Comparison of ENCODE assay signal across 11 cellular contexts in genomic region chr16:55072976-55073375, GRCh38.
"Had no signal": no experiment of that assay in that cellular context is flagged by ENCODE, and none has a peak within 500 bp of the region (broad histone marks: within the 10 kb centered on the region; RNA-seq: fewer than 3 reads in every experiment).

No MANE protein-coding gene starts in this region.

- H3K27ac Mint-ChIP-seq: GM23338, HFFc6 had no signal

- DNase-seq: GM23248, GOT3, H7, H9, HCEC 1CT, HFFc6 had no signal

- H3K4me1 ChIP-seq: HAP-1 had no signal

- H3K36me3 ChIP-seq: HAP-1 had no signal

- H3K9me3 ChIP-seq: HAP-1 had no signal

- H3K4me3 Mint-ChIP-seq: GM23338, H9, HFFc6 had no signal

- H3K4me2 ChIP-seq: GM23338 had no signal

- H3K4me1 Mint-ChIP-seq: GM23338, H9 had no signal

- ATAC-seq: GM23338, HCT116 had no signal

- FAIRE-seq: H1, H54 had no signal

- H2AFZ ChIP-seq: GM23248, GM23338 had no signal

- H3K4me3 ChIP-seq: GM23248, GM23338, HAP-1 had no signal

- H3K27ac ChIP-seq: GM23248 had no signal

- H3K9ac ChIP-seq: GM23248 had no signal
